8 cellular contexts compared by ENCODE assay signal in the genomic region with DNA sequence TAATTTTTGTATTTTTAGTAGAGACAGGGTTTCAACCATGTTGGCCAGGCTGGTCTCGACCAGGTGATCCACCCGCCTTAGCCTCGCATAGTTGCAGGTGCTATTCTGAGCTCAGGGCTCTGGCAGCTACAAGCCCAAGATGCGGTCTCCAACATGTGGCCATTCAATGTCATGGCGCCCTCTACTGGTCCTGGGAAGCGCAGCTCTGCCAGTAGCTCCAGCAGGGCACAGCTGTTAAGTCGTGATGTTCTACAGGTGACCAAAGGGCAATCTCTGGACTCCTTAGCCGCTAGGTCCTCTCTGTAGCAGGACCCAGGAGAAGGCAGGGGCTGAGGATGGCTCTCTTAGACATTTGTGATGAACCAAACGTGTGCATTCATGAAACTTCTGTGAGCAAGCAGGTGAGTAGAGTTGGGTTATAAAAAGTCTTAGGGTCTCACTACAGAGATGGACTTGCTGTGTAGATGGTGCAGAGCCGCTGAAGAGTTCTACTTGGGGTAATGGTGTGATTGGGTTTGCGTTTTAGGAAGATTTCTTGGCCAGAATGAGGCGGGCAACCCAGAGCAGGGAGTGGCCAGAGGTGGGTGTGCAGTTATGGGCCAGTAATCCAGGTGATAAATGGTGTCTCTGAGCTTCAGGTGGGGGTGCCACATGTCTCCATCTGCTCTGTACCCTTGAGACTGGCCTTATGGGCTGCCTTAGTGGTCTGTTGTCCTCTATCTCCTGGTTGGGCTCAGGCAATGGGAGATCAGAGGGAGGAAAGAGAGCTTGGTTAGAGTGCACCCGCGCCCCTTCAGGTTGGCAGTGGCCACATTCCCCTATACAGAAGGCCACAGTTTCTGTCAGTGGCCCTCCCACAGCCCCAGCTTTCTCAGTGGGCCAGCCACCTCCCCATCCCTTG. TPM values are rescaled to one million over a fixed set of nuclear protein-coding genes. Genes with fewer than 3 reads are reported as not detected.
DNase-seq lines count a peak whose midpoint lies in the region; ATAC-seq and TF ChIP-seq lines count a peak whose summit lies in the region.

No MANE protein-coding gene starts in this region.

- H3K27ac Mint-ChIP-seq in progenitor cell of endocrine pancreas, result no peak overlapping the region

- H3F3A ChIP-seq in DOHH2 (ENCODE audit: control insufficient read depth, insufficient read depth), result no peaks in the 10 kb centered on the region

- H3K9me3 ChIP-seq in DOHH2 (ENCODE audit: control insufficient read depth, insufficient read depth, low read length) (0 out of 2 replicates have a peak, but pooled peaks cover 6% of the 10 kb centered on the region), Karpas-422 (ENCODE audit: low read length) (no peaks in the 10 kb centered on the region)

- peak; percentile 87 for TF ChIP-seq CTCF in DOHH2 (IDR thresholded peaks at IDR 0.05; ENCODE audit: low read depth, low read length, poor library complexity, severe bottlenecking)
- peak; percentile 84 for TF ChIP-seq CTCF in progenitor cell of endocrine pancreas (IDR thresholded peaks at IDR 0.05; ENCODE audit: unreplicated experiment)

- H3K4me1 ChIP-seq in DOHH2 (ENCODE audit: control insufficient read depth, low read length) (no peaks in the 10 kb centered on the region), Karpas-422 (ENCODE audit: low read length) (no peaks in the 10 kb centered on the region)

- no peaks in the 10 kb centered on the region for H3K79me2 ChIP-seq in DOHH2 (ENCODE audit: control insufficient read depth, low read length)
- no peaks in the 10 kb centered on the region for H3K79me2 ChIP-seq in Karpas-422 (ENCODE audit: low read length)

- peaks cover 10% of the 10 kb centered on the region; the same call in 1 of the 2 replicates for H3K27me3 ChIP-seq in DOHH2 (ENCODE audit: control insufficient read depth, low read length)
- H3K27me3 ChIP-seq in Karpas-422 (ENCODE audit: low read length), result no peaks in the 10 kb centered on the region

- H3K36me3 ChIP-seq in DOHH2 (ENCODE audit: control insufficient read depth, low read length) (no peaks in the 10 kb centered on the region), Karpas-422 (ENCODE audit: insufficient read depth, low read length) (no peaks in the 10 kb centered on the region)

- H3K4me3 ChIP-seq in DOHH2 (ENCODE audit: low read length) (no peak overlapping the region), Karpas-422 (ENCODE audit: low read length) (no peak overlapping the region)

- H2AFZ ChIP-seq in Karpas-422 (ENCODE audit: low read length), result no peak overlapping the region

- H3K9me2 ChIP-seq in DOHH2 (replicated peaks; ENCODE audit: control insufficient read depth, low read length), result no peaks in the 10 kb centered on the region
- no peaks in the 10 kb centered on the region for H3K9me2 ChIP-seq in Karpas-422 (replicated peaks; ENCODE audit: insufficient read depth, low read length)

- H3K4me1 Mint-ChIP-seq in progenitor cell of endocrine pancreas (ENCODE audit: low read depth), result no peaks in the 10 kb centered on the region

- peak; percentile 84 for ATAC-seq in GM21515 (IDR thresholded peaks at IDR 0.05; ENCODE audit: unreplicated experiment)
- no peak for ATAC-seq in HG03520 (IDR thresholded peaks at IDR 0.05; ENCODE audit: unreplicated experiment)

- no peaks in the 10 kb centered on the region for H3K36me3 Mint-ChIP-seq in progenitor cell of endocrine pancreas (ENCODE audit: insufficient read depth)

- peaks cover 7% of the 10 kb centered on the region for H3K9me3 Mint-ChIP-seq in progenitor cell of endocrine pancreas (ENCODE audit: low read depth)

- no peak overlapping the region for H3K4me3 Mint-ChIP-seq in progenitor cell of endocrine pancreas (ENCODE audit: low read depth)

- DNase-seq in Karpas-422, result peak; percentile 90
- DNase-seq in SHP77 (lab: John Stamatoyannopoulos, UW), result peak; percentile 53 to 65
- DNase-seq in activated gamma-delta T cell treated with anti-CD3 and anti-CD28 coated beads, Interleukin-2, amount 50 U/mL, for 16 hours (ENCODE audit: low read depth), result peak; percentile 36
- peak; percentile 85 for DNase-seq in glomerular visceral epithelial cell (ENCODE audit: extremely low spot score)
- peak; percentile 64 for DNase-seq in progenitor cell of endocrine pancreas (ENCODE audit: low spot score, unreplicated experiment)

- H4K20me1 ChIP-seq in DOHH2 (ENCODE audit: control insufficient read depth, insufficient read depth, low read depth, low read length) (no peaks in the 10 kb centered on the region), Karpas-422 (ENCODE audit: insufficient read depth, low read depth, low read length) (no peaks in the 10 kb centered on the region)

- H3K4me2 ChIP-seq in DOHH2 (ENCODE audit: low read length), result no peak overlapping the region
- H3K4me2 ChIP-seq in Karpas-422 (ENCODE audit: low read depth, low read length, poor library complexity, severe bottlenecking), result no peak overlapping the region

- no peaks in the 10 kb centered on the region for H3K27me3 Mint-ChIP-seq in progenitor cell of endocrine pancreas

- H3K27ac ChIP-seq in DOHH2 (ENCODE audit: low read depth, low read length) (no peak overlapping the region), Karpas-422 (ENCODE audit: low read length) (no peak overlapping the region)

- no peak overlapping the region for H3K9ac ChIP-seq in Karpas-422 (ENCODE audit: low read length)

RNA-seq across cellular contexts. Expression of gene IL37, which starts 31.0 kb away (rescaled TPM):
- not detected in 2 replicates for total RNA-seq in Karpas-422 (2014; rRNA removed; shearing (Covaris generic); ENCODE audit: low replicate concordance)
- not detected in 2 replicates for total RNA-seq in progenitor cell of endocrine pancreas

RNA-seq across cellular contexts. Expression of gene IL36G, which starts 35.8 kb away (rescaled TPM):
- not detected in 2 replicates for total RNA-seq in Karpas-422 (2014; rRNA removed; shearing (Covaris generic); ENCODE audit: low replicate concordance)
- total RNA-seq in progenitor cell of endocrine pancreas, result not detected in 2 replicates

Comparison
In these comparisons a context has a peak if more than half of its experiments do, and no peak if none do; other contexts are left out.
1. DNase-seq: peak in every context shown above with its lines; median percentile 90 in Karpas-422; 85 in glomerular visceral epithelial cell; 64 in progenitor cell of endocrine pancreas; 59 in SHP77; 36 in activated gamma-delta T cell treated with anti-CD3 and anti-CD28 coated beads, Interleukin-2, amount 50 U/mL, for 16 hours.